ENCODE assay signal across 16 cellular contexts in the genomic region with DNA sequence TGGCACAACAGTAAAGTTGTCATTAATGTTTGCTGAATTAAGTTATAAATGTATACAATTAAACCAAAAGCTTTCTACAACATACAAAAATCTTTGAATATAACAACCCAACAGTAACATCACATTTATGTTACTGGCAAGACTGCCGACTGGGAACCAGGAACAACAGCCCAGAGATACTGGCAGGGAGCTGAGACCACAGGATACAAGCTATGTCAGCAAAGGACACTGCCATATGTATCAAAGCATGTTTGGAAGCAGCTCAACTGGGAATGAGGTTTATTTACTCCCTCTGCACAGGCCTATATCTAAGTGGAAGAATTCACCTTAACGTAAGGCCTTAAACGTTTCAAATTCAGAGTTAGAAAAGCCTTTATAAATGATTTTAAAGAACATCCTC. TPM values are rescaled to one million over a fixed set of nuclear protein-coding genes. Genes with fewer than 3 reads are reported as not detected.
"Had no signal": no experiment of that assay in that cellular context is flagged by ENCODE, and none has a peak within 500 bp of the region (broad histone marks: within the 10 kb centered on the region; RNA-seq: fewer than 3 reads in every experiment).

No MANE protein-coding gene starts in this region.

- H3K4me1 Mint-ChIP-seq: immature natural killer cell; naive thymus-derived CD8-positive, alpha-beta T cell had no signal

- H3K4me3 ChIP-seq: esophagus squamous epithelium, sigmoid colon, skin epidermis, stomach, thoracic aorta, transverse colon had no signal

- ATAC-seq: effector memory CD8-positive, alpha-beta T cell; foreskin keratinocyte; naive thymus-derived CD8-positive, alpha-beta T cell had no signal

- H3K27me3 ChIP-seq: esophagus squamous epithelium, foreskin keratinocyte, sigmoid colon, stomach, transverse colon had no signal

- H3K27ac ChIP-seq: esophagus squamous epithelium, foreskin keratinocyte, neutrophil, sigmoid colon, stomach, thoracic aorta, transverse colon had no signal

- H3K4me1 ChIP-seq: esophagus squamous epithelium, foreskin keratinocyte, sigmoid colon, stomach, transverse colon had no signal

- DNase-seq: effector memory CD8-positive, alpha-beta T cell; esophagus squamous epithelium; foreskin keratinocyte; immature natural killer cell; mammary epithelial cell; naive thymus-derived CD8-positive, alpha-beta T cell; posterior cingulate gyrus; sigmoid colon; stimulated activated CD4-positive, alpha-beta T cell treated with anti-CD3 and anti-CD28 coated beads, Interleukin-12 subunit alpha, Interleukin-12 subunit beta, amount 100 ng/mL, for 4 hours; stimulated activated naive CD4-positive, alpha-beta T cell; stomach; transverse colon had no signal

- H3K9me3 ChIP-seq: esophagus squamous epithelium, neutrophil, sigmoid colon, stomach, thoracic aorta, transverse colon had no signal

- H3K36me3 ChIP-seq: neutrophil, transverse colon had no signal

- H3K27ac Mint-ChIP-seq: dendritic cell treated with granulocyte-macrophage colony-stimulating factor and Interleukin-4, amounts not matched to agents 40 ng/mL and 50 ng/mL, for 4 days; effector memory CD8-positive, alpha-beta T cell; immature natural killer cell had no signal

- H3K9me3 Mint-ChIP-seq: dendritic cell treated with granulocyte-macrophage colony-stimulating factor and Interleukin-4, amounts not matched to agents 40 ng/mL and 50 ng/mL, for 4 days; effector memory CD8-positive, alpha-beta T cell; naive thymus-derived CD8-positive, alpha-beta T cell had no signal

- H3K36me3 Mint-ChIP-seq: immature natural killer cell; naive thymus-derived CD8-positive, alpha-beta T cell had no signal

- H3K4me3 Mint-ChIP-seq: dendritic cell treated with granulocyte-macrophage colony-stimulating factor and Interleukin-4, amounts not matched to agents 40 ng/mL and 50 ng/mL, for 4 days; effector memory CD8-positive, alpha-beta T cell; immature natural killer cell; naive thymus-derived CD8-positive, alpha-beta T cell had no signal

RNA-seq across cellular contexts. Expression of gene ARHGAP29, which starts 50.4 kb away (rescaled TPM):
- total RNA-seq: naive thymus-derived CD8-positive, alpha-beta T cell had no signal
- polyA plus RNA-seq: immature natural killer cell; naive thymus-derived CD8-positive, alpha-beta T cell had no signal
